Comparison of ENCODE assay signal across 8 cellular contexts in genomic region chr2:237581751-237582746, GRCh38. TPM values are rescaled to one million over a fixed set of nuclear protein-coding genes. Genes with fewer than 3 reads are reported as not detected.
DNase-seq lines count a peak whose midpoint lies in the region; ATAC-seq, FAIRE-seq and TF ChIP-seq lines count a peak whose summit lies in the region.

No MANE protein-coding gene starts in this region.

- peak; percentile 63 for DNase-seq in A673 (ENCODE audit: low spot score)
- peak; percentile 37 for DNase-seq in NCI-H748 treated with DMSO at 0.1 percent for 48 hours (lab: John Stamatoyannopoulos, UW)
- DNase-seq in activated naive CD4-positive, alpha-beta T cell treated with Interleukin-2 at 50 U/mL for 16 hours = peak; percentile 28
- DNase-seq in Right ventricle myocardium superior = peak; percentile 88
- no peak for DNase-seq in progenitor cell of endocrine pancreas (ENCODE audit: low spot score, unreplicated experiment)
- DNase-seq in small intestine = no peak

- CTCF ChIA-PET in A673 (lab: Charles Lee) = interaction anchor here (0.7 to 1.7 kb wide), 3 partner anchors 10 to 92 kb away, joined by 3 to 6 read pairs (median 5); no protein-coding TSS in a partner anchor

- H3K9me3 Mint-ChIP-seq in progenitor cell of endocrine pancreas (ENCODE audit: low read depth) = no peaks in the 10 kb centered on the region

- WGBS in small intestine, 3 donors = 47 to 64% (median 61%) methylated on average over 25 of the region's 25 CpGs

- peak overlapping the region; percentile 56 for H3K27ac Mint-ChIP-seq in progenitor cell of endocrine pancreas

- H3K27ac ChIP-seq in A673 (ENCODE audit: low read depth, low read length, poor library complexity, severe bottlenecking) (no peak overlapping the region), small intestine (ENCODE audit: low read depth in 1 of 2, low read length in 1 of 2) (peak overlapping the region in 1 of 2 donors; percentile 2)

- no TSS peak for BruUV-seq in A673 (replicated peaks; lab: Mats Ljungman, UMichigan)

- H3K9me3 ChIP-seq in A673 (ENCODE audit: low read depth, low read length, poor library complexity, severe bottlenecking) (no peaks in the 10 kb centered on the region), small intestine (ENCODE audit: control insufficient read depth, low read depth) (no peaks in the 10 kb centered on the region)

- POLR2A ChIA-PET in A673 (lab: Charles Lee; ENCODE audit: low non-redundant PET) = no interaction called here

- peaks cover 8% of the 10 kb centered on the region for H3K36me3 Mint-ChIP-seq in progenitor cell of endocrine pancreas (ENCODE audit: insufficient read depth)

- intact Hi-C loops in A673 (cut with micrococcal nuclease; ENCODE audit: unreplicated experiment) = loop anchor here (5.0 kb wide), 1 partner anchor 165 kb away; no protein-coding TSS in a partner anchor
- intact Hi-C loops in Right ventricle myocardium superior (cut with DNase I) = loop anchor here (5.0 to 10.0 kb wide), 2 partner anchors 93 to 165 kb away; no protein-coding TSS in a partner anchor

- H3K27me3 ChIP-seq in A673 (replicated peaks; ENCODE audit: insufficient read depth, low read depth, low read length, poor library complexity) = no peaks in the 10 kb centered on the region
- H3K27me3 ChIP-seq in small intestine (ENCODE audit: control insufficient read depth in 2 of 2, insufficient read depth in 2 of 2, low read length in 2 of 2) = no peaks in the 10 kb centered on the region

- H3K36me3 ChIP-seq in A673 (ENCODE audit: insufficient read depth, low read length, poor library complexity, severe bottlenecking) (no peaks in the 10 kb centered on the region), small intestine (ENCODE audit: control insufficient read depth in 2 of 2, insufficient read depth in 2 of 2, low read length in 2 of 2) (peaks cover 0 to 2% of the 10 kb centered on the region in 2 donors)

- H3K4me1 ChIP-seq in A673 (ENCODE audit: insufficient read depth, low read length, poor library complexity, severe bottlenecking) (no peaks in the 10 kb centered on the region), small intestine (ENCODE audit: control insufficient read depth in 2 of 2, insufficient read depth in 1 of 2, low read depth in 1 of 2, low read length in 1 of 2) (no peaks in the 10 kb centered on the region)

- H3K4me3 ChIP-seq in A673 (ENCODE audit: low read depth, low read length, poor library complexity, severe bottlenecking) (peak overlapping the region; percentile 13), small intestine (ENCODE audit: low read depth in 1 of 2, low read length in 2 of 2) (no peak overlapping the region)

- peaks cover 1% of the 10 kb centered on the region for H3K4me1 Mint-ChIP-seq in progenitor cell of endocrine pancreas (ENCODE audit: low read depth)

- ATAC-seq in GM18511 (IDR thresholded peaks at IDR 0.05; ENCODE audit: unreplicated experiment) (peak; percentile 70), Right ventricle myocardium superior (ENCODE audit: poor library complexity) (peak; percentile 94), GM18498 (IDR thresholded peaks at IDR 0.05; ENCODE audit: unreplicated experiment) (no peak)

- no peak overlapping the region for H3K4me3 Mint-ChIP-seq in progenitor cell of endocrine pancreas (ENCODE audit: low read depth)

- H3K27me3 Mint-ChIP-seq in progenitor cell of endocrine pancreas = no peaks in the 10 kb centered on the region

- no peak for FAIRE-seq in small intestine (lab: Jason Lieb, UNC)

- TF ChIP-seq CTCF in A673 (conservative IDR thresholded peaks at IDR 0.05; ENCODE audit: low read depth, low read length) (peak; percentile 68), progenitor cell of endocrine pancreas (IDR thresholded peaks at IDR 0.05; ENCODE audit: unreplicated experiment) (peak; percentile 39)

RNA-seq across cellular contexts. Expression of gene RAB17, which starts 8.5 kb away (rescaled TPM):
- total RNA-seq in A673 (2021) (0.62 TPM in 1 of 2 replicates, not detected in the other), Right ventricle myocardium superior (4.1 TPM), progenitor cell of endocrine pancreas (49.9 and 52.0 TPM in 2 replicates)
- polyA plus RNA-seq in small intestine = 100 to 1,000 TPM in 2 of 3 donors, 10 to 100 TPM in 1; 52.8 to 613 (median 533) TPM

RNA-seq across cellular contexts. Expression of gene PRLH, which starts 15.7 kb away (rescaled TPM):
- total RNA-seq in A673 (2021) (not detected in 2 replicates), Right ventricle myocardium superior (not detected), progenitor cell of endocrine pancreas (not detected in 2 replicates)
- not detected for polyA plus RNA-seq in small intestine

RNA-seq across cellular contexts. Expression of gene LRRFIP1, which starts 45.3 kb away (rescaled TPM):
- total RNA-seq in A673 (2021) (69.3 and 71.8 TPM in 2 replicates), Right ventricle myocardium superior (88.5 TPM), progenitor cell of endocrine pancreas (68.6 and 71.4 TPM in 2 replicates)
- polyA plus RNA-seq in small intestine = 10 to 100 TPM; 46.0 to 76.7 (median 53.0) TPM

Comparison
In these comparisons a context has a peak if more than half of its experiments do, and no peak if none do; other contexts are left out.
1. DNase-seq: peak in A673 (single experiment), NCI-H748 treated with DMSO at 0.1 percent for 48 hours (single experiment), activated naive CD4-positive, alpha-beta T cell treated with Interleukin-2 at 50 U/mL for 16 hours (single experiment) and Right ventricle myocardium superior (single experiment); none in progenitor cell of endocrine pancreas (single experiment) and small intestine (single experiment).